ENCODE assay signal across 8 cellular contexts in genomic region chr20:50193169-50193850, GRCh38. TPM values are rescaled to one million over a fixed set of nuclear protein-coding genes. Genes with fewer than 3 reads are reported as not detected.
A peak's percentile ranks its signal among the peaks of the same experiment; 100 is the strongest.
DNase-seq lines count a peak whose midpoint lies in the region; ATAC-seq, FAIRE-seq and TF ChIP-seq lines count a peak whose summit lies in the region.

No MANE protein-coding gene starts in this region.

- intact Hi-C loops in K562 (cut with micrococcal nuclease): loop anchor here (5.0 kb wide), 1 partner anchor 99 kb away; no protein-coding TSS in a partner anchor

- CTCF ChIA-PET in A549 (lab: Yijun Ruan, JAX): interaction anchor here (1.0 to 4.6 kb wide), 4 partner anchors 24 to 270 kb away, joined by 4 to 26 read pairs (median 4); no protein-coding TSS in a partner anchor
- CTCF ChIA-PET in K562 (lab: Yijun Ruan, JAX; ENCODE audit: low intra/inter-chr PET ratio): no interaction called here

- peaks cover 47% of the 10 kb centered on the region for H3K4me1 ChIP-seq in A549
- peaks cover 42 to 85% of the 10 kb centered on the region in 2 experiments for H3K4me1 ChIP-seq in K562 (replicated peaks in 1 of 2; ENCODE audit: control insufficient read depth in 2 of 2, insufficient read depth in 2 of 2, low read length in 2 of 2)
- H3K4me1 ChIP-seq in lung (ENCODE audit: control insufficient read depth in 2 of 2, insufficient read depth in 2 of 2, low read length in 2 of 2): peaks cover 0 to 16% of the 10 kb centered on the region in 2 donors
- H3K4me1 ChIP-seq in upper lobe of left lung: peaks cover 25 to 38% (median 31%) of the 10 kb centered on the region in 4 donors

- peaks cover 16% of the 10 kb centered on the region; the same call in 1 of the 2 replicates for H4K20me1 ChIP-seq in K562 (replicated peaks; ENCODE audit: control insufficient read depth, insufficient read depth, low read length)

- TF ChIP-seq CTCF in A549 (IDR thresholded peaks at IDR 0.05) (no peak), HFF-Myc (IDR thresholded peaks at IDR 0.05; ENCODE audit: low read depth, low read length, missing control alignments) (no peak), K562 (IDR thresholded peaks at IDR 0.05 in 2 of 3, conservative IDR thresholded peaks at IDR 0.05 in 1 of 3; ENCODE audit: insufficient read depth in 2 of 3, low read depth in 1 of 3, low read length in 3 of 3) (no peak), lung (IDR thresholded peaks at IDR 0.05; ENCODE audit: control extremely low read depth, extremely low read depth) (no peak), upper lobe of left lung (IDR thresholded peaks at IDR 0.05) (no peak), omental fat pad (IDR thresholded peaks at IDR 0.05) (no peak)

- ATAC-seq in A549 (no peak), K562 (peak; percentile 0; the same call in 2 of the 3 replicates), lung (ENCODE audit: insufficient read depth, low FRiP score) (no peak), upper lobe of left lung (ENCODE audit: low FRiP score in 2 of 2) (no peak), omental fat pad (ENCODE audit: low FRiP score) (no peak)

- TF ChIP-seq EP300 in A549 (IDR thresholded peaks at IDR 0.05) (no peak), K562 (IDR thresholded peaks at IDR 0.05; ENCODE audit: low read length) (peak; percentile 7; the same call in 1 of the 2 replicates), upper lobe of left lung (IDR thresholded peaks at IDR 0.05) (no peak)

- no peak for FAIRE-seq in A549 (lab: Jason Lieb, UNC)
- no peak for FAIRE-seq in K562 (lab: Jason Lieb, UNC)

- peaks cover 18% of the 10 kb centered on the region for H3K36me3 ChIP-seq in K562 (ENCODE audit: control insufficient read depth, insufficient read depth, low read length)
- peaks cover 0 to 19% of the 10 kb centered on the region in 2 donors for H3K36me3 ChIP-seq in lung (ENCODE audit: control insufficient read depth in 2 of 2, insufficient read depth in 2 of 2, low read length in 2 of 2)
- peaks cover 0 to 48% (median 14%) of the 10 kb centered on the region in 4 donors for H3K36me3 ChIP-seq in upper lobe of left lung

- TF ChIP-seq RAD21 in A549 (conservative IDR thresholded peaks at IDR 0.05 in 1 of 2, IDR thresholded peaks at IDR 0.05 in 1 of 2) (no peak; a peak in 1 of 5 replicates), K562 (CRISPR knock-in tag; conservative IDR thresholded peaks at IDR 0.05 in 1 of 2, IDR thresholded peaks at IDR 0.05 in 1 of 2) (no peak)

- H3K79me2 ChIP-seq in K562 (ENCODE audit: control insufficient read depth, insufficient read depth, low read length): peaks cover 41% of the 10 kb centered on the region

- TF ChIP-seq POLR2A in A549 (IDR thresholded peaks at IDR 0.05; ENCODE audit: low read length) (no peak), K562 (conservative IDR thresholded peaks at IDR 0.05) (no peak), upper lobe of left lung (IDR thresholded peaks at IDR 0.05) (peak in 2 of 4 donors; percentile 4 to 32)

- no TSS peak for BruUV-seq in K562 (replicated peaks; lab: Mats Ljungman, UMichigan)

- POLR2A ChIA-PET in A549 (lab: Yijun Ruan, JAX): interaction anchor here (0.8 kb wide), 1 partner anchor 115 kb away, joined by 4 read pairs; no protein-coding TSS in a partner anchor
- POLR2A ChIA-PET in K562 (lab: Yijun Ruan, JAX): interaction anchor here (0.6 to 2.4 kb wide), 12 partner anchors 9 to 289 kb away, joined by 3 to 17 read pairs (median 4); no protein-coding TSS in a partner anchor

- H3K4me3 ChIP-seq in A549 (peak overlapping the region; percentile 98), HFF-Myc (replicated peaks; ENCODE audit: low read depth, low read length) (peak overlapping the region; percentile 87), K562 (peak overlapping the region; percentile 95), lung (peak overlapping the region; percentile 88), upper lobe of left lung (peak overlapping the region; percentile 60 to 94 (median 76))

- H3K27me3 ChIP-seq in K562 (ENCODE audit: control insufficient read depth in 2 of 2, insufficient read depth in 2 of 2, low read length in 2 of 2) (no peaks in the 10 kb centered on the region), lung (ENCODE audit: control insufficient read depth, insufficient read depth) (no peaks in the 10 kb centered on the region), upper lobe of left lung (no peaks in the 10 kb centered on the region)

- H3K9me1 ChIP-seq in K562 (ENCODE audit: control insufficient read depth, insufficient read depth, low read length): peaks cover 12% of the 10 kb centered on the region

- H3K9me3 ChIP-seq in A549 (peaks cover under 1% of the 10 kb centered on the region; the same call in 1 of the 3 replicates), K562 (replicated peaks; ENCODE audit: control insufficient read depth, insufficient read depth, low read depth, low read length) (no peaks in the 10 kb centered on the region), lung (ENCODE audit: control insufficient read depth in 2 of 2, insufficient read depth in 1 of 2, low read length in 1 of 2) (no peaks in the 10 kb centered on the region), upper lobe of left lung (no peaks in the 10 kb centered on the region)

- H3K27ac ChIP-seq in A549 (peak overlapping the region; percentile 97 to 98), K562 (ENCODE audit: extremely low read depth, low read depth, low read length) (peak overlapping the region; percentile 99), lung (ENCODE audit: low read depth in 1 of 2, low read length in 1 of 2) (peak overlapping the region; percentile 80 to 89), upper lobe of left lung (peak overlapping the region; percentile 98 to 100 (median 100))

- no peak overlapping the region for H2AFZ ChIP-seq in K562 (ENCODE audit: low read depth, low read length)

- DNase-seq in A549 (ENCODE audit: low read depth in 1 of 2, low spot score in 1 of 2): no peak
- DNase-seq in HFF-Myc (ENCODE audit: extremely low read depth, low read depth): no peak
- peak in 3 of 4 experiments; percentile 39 to 60 (median 60) for DNase-seq in K562 (ENCODE audit: extremely low read depth in 1 of 4, low spot score in 3 of 4)
- no peak for DNase-seq in lung (ENCODE audit: low spot score)
- DNase-seq in upper lobe of left lung: no peak
- no peak for DNase-seq in inferior parietal cortex (ENCODE audit: extremely low spot score)
- no peak for DNase-seq in NOMO-1 (lab: John Stamatoyannopoulos, UW; ENCODE audit: unreplicated experiment in 2 of 2)
- DNase-seq in omental fat pad (ENCODE audit: low spot score): no peak

- H3K4me2 ChIP-seq in A549 (peak overlapping the region; percentile 92), K562 (ENCODE audit: insufficient read depth, low read length) (peak overlapping the region; percentile 96)

- in situ Hi-C loops in K562 (cut with MboI): no loop called here

- 9% methylated on average over 10 of the region's 10 CpGs for WGBS in A549 (ENCODE audit: missing lambda C conversion rate)
- 49% methylated on average over 10 of the region's 10 CpGs for WGBS in K562 (ENCODE audit: insufficient coverage, low coverage, missing lambda C conversion rate)
- 50 to 74% methylated on average over 10 of the region's 10 CpGs for WGBS in lung, 2 donors
- 51 to 69% methylated on average over 10 of the region's 10 CpGs for WGBS in upper lobe of left lung, 2 donors

- peak overlapping the region; percentile 95 to 96 for H3K9ac ChIP-seq in K562 (ENCODE audit: insufficient read depth in 1 of 2, low read depth in 2 of 2, low read length in 2 of 2)

RNA-seq across cellular contexts. Expression of gene CEBPB, which starts 2.7 kb away (rescaled TPM):
- polyA plus RNA-seq in A549 (2011; rRNA removed) (35.9 and 45.4 TPM in 2 replicates), A549 (2017; fragmentation: RNase III; extraction: RNeasy Plus Mini Kit Qiagen cat#74134 plus additional on column Dnase treatment) (58.9 to 74.0 TPM (median 66.6 TPM) in 3 replicates), K562 (2011; rRNA removed) (7.8 and 10.8 TPM in 2 replicates), K562 (2014; fragmentation: Illumina TruSeq; extraction: Trizol) (4.6 and 6.8 TPM in 2 replicates), K562 (2014; fragmentation: Nextera tagmentation; extraction: Ambion mirVana) (1 to 10 TPM; 1.2 to 1.5 TPM), K562 (2014; rRNA removed) (47.7 and 57.9 TPM in 2 replicates), lung (100 to 1,000 TPM in 1 of 2 donors, 10 to 100 TPM in 1; 53.2 to 194 TPM)
- polyA plus RNA-seq in A549 (2012; cell fraction: cytosol; rRNA removed): 71.1 and 106 TPM in 2 replicates
- polyA plus RNA-seq in A549 (2012; cell fraction: nucleus; rRNA removed): 82.9 and 128 TPM in 2 replicates
- 18.3 and 20.0 TPM in 2 replicates for polyA minus RNA-seq in A549 (2011; rRNA and poly(A)+ RNA removed)
- 3.3 and 9.2 TPM in 2 replicates for total RNA-seq in K562 (2011; cell fraction: chromatin; rRNA removed; ENCODE audit: low replicate concordance)
- 18.3 and 19.3 TPM in 2 replicates for total RNA-seq in K562 (2011; cell fraction: nucleolus; rRNA removed)
- total RNA-seq in K562 (2011; cell fraction: nucleoplasm; rRNA removed): 8.7 and 9.0 TPM in 2 replicates
- total RNA-seq in K562 (2014; rRNA removed) (41.7 and 51.5 TPM in 2 replicates), K562 (2014; rRNA removed; fragmentation: Illumina TruSeq; extraction: Trizol) (8.1 and 8.3 TPM in 2 replicates), K562 (2015; rRNA removed; fragmentation: Illumina TruSeq; extraction: Trizol) (5.7 and 6.6 TPM in 2 replicates), K562 (2021) (68.2 and 72.6 TPM in 2 replicates), lung (100 to 1,000 TPM in 1 of 2 donors, 10 to 100 TPM in 1; 54.6 to 296 TPM), upper lobe of left lung (100 to 1,000 TPM; 161 to 411 (median 292) TPM), omental fat pad (100 to 1,000 TPM; 158 to 345 (median 227) TPM)
- 12.1 and 32.2 TPM in 2 replicates for polyA plus RNA-seq in K562 (2011; cell fraction: cytosol; rRNA removed)
- 15.5 and 18.1 TPM in 2 replicates for polyA plus RNA-seq in K562 (2011; cell fraction: nucleus; rRNA removed)
- 16.9 and 44.3 TPM in 2 replicates for polyA plus RNA-seq in K562 (2012)
- 1.3 and 1.5 TPM in 2 replicates for polyA minus RNA-seq in K562 (2011; rRNA and poly(A)+ RNA removed)
- 10.1 and 19.9 TPM in 2 replicates for polyA minus RNA-seq in K562 (2011; cell fraction: cytosol; rRNA and poly(A)+ RNA removed)
- 9.3 and 11.7 TPM in 2 replicates for polyA minus RNA-seq in K562 (2011; cell fraction: nucleus; rRNA and poly(A)+ RNA removed)

RNA-seq across cellular contexts. Expression of gene PEDS1, which starts 39.8 kb away (rescaled TPM):
- 24.5 and 33.5 TPM in 2 replicates for polyA plus RNA-seq in A549 (2011; rRNA removed)
- polyA plus RNA-seq in A549 (2012; cell fraction: cytosol; rRNA removed): 42.2 and 62.3 TPM in 2 replicates
- 37.3 and 53.0 TPM in 2 replicates for polyA plus RNA-seq in A549 (2012; cell fraction: nucleus; rRNA removed)
- 23.1 to 26.5 TPM (median 25.8 TPM) in 3 replicates for polyA plus RNA-seq in A549 (2017; fragmentation: RNase III; extraction: RNeasy Plus Mini Kit Qiagen cat#74134 plus additional on column Dnase treatment)
- 59.2 and 69.8 TPM in 2 replicates for polyA minus RNA-seq in A549 (2011; rRNA and poly(A)+ RNA removed)
- total RNA-seq in K562 (2011; cell fraction: chromatin; rRNA removed; ENCODE audit: low replicate concordance): 13.1 and 31.5 TPM in 2 replicates
- total RNA-seq in K562 (2011; cell fraction: nucleolus; rRNA removed): 28.4 and 33.9 TPM in 2 replicates
- total RNA-seq in K562 (2011; cell fraction: nucleoplasm; rRNA removed): 33.6 and 54.6 TPM in 2 replicates
- total RNA-seq in K562 (2014; rRNA removed): 32.8 and 43.9 TPM in 2 replicates
- total RNA-seq in K562 (2014; rRNA removed; fragmentation: Illumina TruSeq; extraction: Trizol): 11.4 and 17.1 TPM in 2 replicates
- 24.7 and 24.9 TPM in 2 replicates for total RNA-seq in K562 (2015; rRNA removed; fragmentation: Illumina TruSeq; extraction: Trizol)
- 28.0 and 28.5 TPM in 2 replicates for total RNA-seq in K562 (2021)
- 23.6 and 53.8 TPM in 2 replicates for polyA plus RNA-seq in K562 (2011; rRNA removed)
- polyA plus RNA-seq in K562 (2011; cell fraction: cytosol; rRNA removed): 65.7 and 87.4 TPM in 2 replicates
- 22.6 and 23.4 TPM in 2 replicates for polyA plus RNA-seq in K562 (2011; cell fraction: nucleus; rRNA removed)
- 24.6 and 36.8 TPM in 2 replicates for polyA plus RNA-seq in K562 (2012)
- polyA plus RNA-seq in K562 (2014; fragmentation: Illumina TruSeq; extraction: Trizol): 38.5 and 40.3 TPM in 2 replicates
- polyA plus RNA-seq in K562 (2014; fragmentation: Nextera tagmentation; extraction: Ambion mirVana): 1 to 10 TPM; 2.9 to 3.9 TPM
- 24.2 and 29.4 TPM in 2 replicates for polyA plus RNA-seq in K562 (2014; rRNA removed)
- polyA minus RNA-seq in K562 (2011; rRNA and poly(A)+ RNA removed): 33.6 and 49.2 TPM in 2 replicates
- polyA minus RNA-seq in K562 (2011; cell fraction: cytosol; rRNA and poly(A)+ RNA removed): 34.3 and 45.2 TPM in 2 replicates
- 4.0 and 5.9 TPM in 2 replicates for polyA minus RNA-seq in K562 (2011; cell fraction: nucleus; rRNA and poly(A)+ RNA removed)
- 10 to 100 TPM; 21.9 to 34.8 TPM for total RNA-seq in lung
- 10 to 100 TPM; 34.0 to 43.4 TPM for polyA plus RNA-seq in lung
- 10 to 100 TPM; 30.4 to 59.3 (median 34.2) TPM for total RNA-seq in upper lobe of left lung
- 10 to 100 TPM; 20.8 to 61.5 (median 29.0) TPM for total RNA-seq in omental fat pad

Comparison
In these comparisons a context has a peak if more than half of its experiments do, and no peak if none do; other contexts are left out.
1. DNase-seq: peak in K562 (3 of 4); none in A549 (0 of 2), HFF-Myc (single experiment), lung (single experiment), upper lobe of left lung (0 of 2), inferior parietal cortex (single experiment), NOMO-1 (0 of 2) and omental fat pad (single experiment).
2. Of the 35 proteins assayed by ChIP-seq in both K562 and A549: peak only in K562: CHD2 and EP300; only in A549: none; in both: none; in neither: 32; mixed calls (peak in some experiments, not most) for 1.
3. Peak in every context shown above with its lines, with median percentiles within 50 percentile points of each other: H3K27ac ChIP-seq and H3K4me3 ChIP-seq.